ENCODE assay signal across 25 cellular contexts in the genomic region with DNA sequence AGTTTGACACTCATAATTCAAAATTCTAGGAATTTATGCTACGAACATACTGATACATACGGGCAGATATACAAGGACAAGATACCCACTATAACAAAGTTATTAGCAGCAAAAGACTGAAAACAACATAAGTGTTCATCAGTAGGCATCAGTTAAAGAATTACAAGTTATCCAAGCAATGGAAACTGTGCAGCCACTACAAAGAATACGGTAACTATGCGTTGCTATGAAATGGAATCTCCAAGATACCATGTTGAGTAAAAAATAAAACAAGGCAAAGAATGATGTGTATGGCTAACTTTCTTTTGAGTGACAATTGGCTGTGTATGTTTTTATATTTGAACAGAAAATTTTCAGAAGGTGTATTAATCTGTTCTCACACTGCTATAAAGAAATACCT.
DNase-seq lines count a peak whose midpoint lies in the region; ATAC-seq, FAIRE-seq and TF ChIP-seq lines count a peak whose summit lies in the region.
"Had no signal": no experiment of that assay in that cellular context is flagged by ENCODE, and none has a peak within 500 bp of the region (broad histone marks: within the 10 kb centered on the region; RNA-seq: fewer than 3 reads in every experiment).

No MANE protein-coding gene starts in this region.

- WGBS in A549 (ENCODE audit: missing lambda C conversion rate) = 71% methylated on average over 4 of the region's 4 CpGs

- no peak overlapping the region for H3K4me2 ChIP-seq in A549

- ATAC-seq in A549 = no peak
- no peak for ATAC-seq in stimulated activated naive B cell treated with anti-CD40 and anti-IgM and Interleukin-4, amounts not matched to agents 10 μg/mL and 1 μg/mL and 100 μg/mL, for 72 hours (replicated peaks)
- no peak for ATAC-seq in GM19351 (IDR thresholded peaks at IDR 0.05; ENCODE audit: unreplicated experiment)
- ATAC-seq: pancreas had no signal

- no peaks in the 10 kb centered on the region for H3K36me3 Mint-ChIP-seq in brain
- H3K36me3 Mint-ChIP-seq in stimulated activated naive B cell treated with anti-CD40 and anti-IgM and Interleukin-4, amounts not matched to agents 10 μg/mL and 1 μg/mL and 100 μg/mL, for 72 hours = no peaks in the 10 kb centered on the region
- H3K36me3 Mint-ChIP-seq: activated naive CD8-positive, alpha-beta T cell had no signal

- no peaks in the 10 kb centered on the region for H3K36me3 ChIP-seq in HUES48 (ENCODE audit: control insufficient read depth, insufficient read depth, low read length)
- H3K36me3 ChIP-seq: colonic mucosa, pancreas, thyroid gland had no signal

- no peak for TF ChIP-seq EP300 in A549 (IDR thresholded peaks at IDR 0.05)

- H3K27ac ChIP-seq in A549 (no peak overlapping the region), HUES48 (ENCODE audit: low read depth, low read length) (peak overlapping the region; percentile 76)
- H3K27ac ChIP-seq: C4-2B, colonic mucosa had no signal

- peak overlapping the region in 3 of 5 experiments; percentile 71 to 87 (median 81) for H3K27ac Mint-ChIP-seq in brain
- H3K27ac Mint-ChIP-seq in stimulated activated naive B cell treated with anti-CD40 and anti-IgM and Interleukin-4, amounts not matched to agents 10 μg/mL and 1 μg/mL and 100 μg/mL, for 72 hours = no peak overlapping the region
- H3K27ac Mint-ChIP-seq: activated naive CD8-positive, alpha-beta T cell; stimulated activated naive CD8-positive, alpha-beta T cell treated with anti-CD3 and anti-CD28 coated beads, Interleukin-15, Interleukin-2, amounts not matched to agents 100 ng/mL and 50 ng/mL, for 24 hours; T-helper 2 cell treated with Interferon-gamma antibody and Interleukin-4, amounts not matched to agents 5 μg/mL and 100 μg/mL, for 36 hours had no signal

- FAIRE-seq in A549 (lab: Jason Lieb, UNC) = no peak
- FAIRE-seq: HTR-8/SVneo, pancreas had no signal

- no peak for TF ChIP-seq RAD21 in A549 (conservative IDR thresholded peaks at IDR 0.05 in 1 of 2, IDR thresholded peaks at IDR 0.05 in 1 of 2)

- no peak for DNase-seq in A549 (ENCODE audit: low read depth in 1 of 2, low spot score in 1 of 2)
- peak; percentile 13 for DNase-seq in kidney glomerular epithelial cell (lab: John Stamatoyannopoulos, UW)
- DNase-seq in stimulated activated naive B cell treated with anti-CD40 and anti-IgM and Interleukin-4, amounts not matched to agents 10 μg/mL and 1 μg/mL and 100 μg/mL, for 72 hours = no peak
- DNase-seq in DMS53 treated with DMSO at 0.1 percent for 48 hours (lab: John Stamatoyannopoulos, UW; ENCODE audit: unreplicated experiment) = no peak
- DNase-seq in stimulated activated CD4-positive, alpha-beta T cell treated with anti-CD3 and anti-CD28 coated beads, Interleukin-2, amount 100 ng/mL, for 48 hours = no peak
- DNase-seq: activated CD4-positive, alpha-beta T cell treated with anti-CD3 and anti-CD28 coated beads, Interleukin-2, amount 50 U/mL, for 1 hour; colonic mucosa; DND-41; effector memory CD4-positive, alpha-beta T cell; erythroblast; H7; NCI-H1105; NCI-H2029 treated with DMSO at 0.1 percent for 48 hours; NCI-H345; pancreas; thyroid gland had no signal

- no peaks in the 10 kb centered on the region for H3K27me3 Mint-ChIP-seq in brain
- no peaks in the 10 kb centered on the region for H3K27me3 Mint-ChIP-seq in stimulated activated naive B cell treated with anti-CD40 and anti-IgM and Interleukin-4, amounts not matched to agents 10 μg/mL and 1 μg/mL and 100 μg/mL, for 72 hours
- H3K27me3 Mint-ChIP-seq: stimulated activated naive CD8-positive, alpha-beta T cell treated with anti-CD3 and anti-CD28 coated beads, Interleukin-15, Interleukin-2, amounts not matched to agents 100 ng/mL and 50 ng/mL, for 24 hours had no signal

- TF ChIP-seq CTCF in A549 (IDR thresholded peaks at IDR 0.05) (no peak), brain (conservative IDR thresholded peaks at IDR 0.05) (no peak)

- peaks cover 31% of the 10 kb centered on the region for H3K4me1 Mint-ChIP-seq in brain
- H3K4me1 Mint-ChIP-seq in stimulated activated naive B cell treated with anti-CD40 and anti-IgM and Interleukin-4, amounts not matched to agents 10 μg/mL and 1 μg/mL and 100 μg/mL, for 72 hours = peaks cover 0 to 1% of the 10 kb centered on the region in 2 donors

- no peaks in the 10 kb centered on the region for H3K27me3 ChIP-seq in HUES48 (ENCODE audit: control insufficient read depth, insufficient read depth, low read length)
- H3K27me3 ChIP-seq: colonic mucosa, pancreas, thyroid gland had no signal

- H3K4me1 ChIP-seq in A549 (no peaks in the 10 kb centered on the region), HUES48 (ENCODE audit: control insufficient read depth, insufficient read depth, low read length) (peaks cover 26% of the 10 kb centered on the region)
- H3K4me1 ChIP-seq: colonic mucosa, pancreas had no signal

- peak overlapping the region in 1 of 5 experiments; percentile 13 for H3K4me3 Mint-ChIP-seq in brain
- H3K4me3 Mint-ChIP-seq in stimulated activated naive B cell treated with anti-CD40 and anti-IgM and Interleukin-4, amounts not matched to agents 10 μg/mL and 1 μg/mL and 100 μg/mL, for 72 hours = no peak overlapping the region
- H3K4me3 Mint-ChIP-seq: activated naive CD8-positive, alpha-beta T cell; stimulated activated naive CD8-positive, alpha-beta T cell treated with anti-CD3 and anti-CD28 coated beads, Interleukin-15, Interleukin-2, amounts not matched to agents 100 ng/mL and 50 ng/mL, for 24 hours; T-helper 2 cell treated with Interferon-gamma antibody and Interleukin-4, amounts not matched to agents 5 μg/mL and 100 μg/mL, for 36 hours had no signal

- no peak overlapping the region for H3K9ac ChIP-seq in HUES48 (ENCODE audit: low read depth, low read length)

- CTCF ChIA-PET in A549 (lab: Yijun Ruan, JAX) = no interaction called here

- H3K9me3 ChIP-seq in A549 = no peaks in the 10 kb centered on the region
- H3K9me3 ChIP-seq in HUES48 (ENCODE audit: control insufficient read depth, insufficient read depth, low read length) = no peaks in the 10 kb centered on the region
- H3K9me3 ChIP-seq: colonic mucosa, pancreas, thyroid gland had no signal

- POLR2A ChIA-PET in A549 (lab: Yijun Ruan, JAX) = no interaction called here

- TF ChIP-seq POLR2A in A549 (IDR thresholded peaks at IDR 0.05; ENCODE audit: low read length) = no peak

- H3K4me3 ChIP-seq in A549 = no peak overlapping the region
- H3K4me3 ChIP-seq in HUES48 (ENCODE audit: low read depth, low read length) = no peak overlapping the region
- H3K4me3 ChIP-seq: colonic mucosa, lung, pancreas, thyroid gland had no signal

- peaks cover 0 to 4% (median 0%) of the 10 kb centered on the region in 5 experiments for H3K9me3 Mint-ChIP-seq in brain
- H3K9me3 Mint-ChIP-seq in stimulated activated naive B cell treated with anti-CD40 and anti-IgM and Interleukin-4, amounts not matched to agents 10 μg/mL and 1 μg/mL and 100 μg/mL, for 72 hours = peaks cover 0 to 4% of the 10 kb centered on the region in 2 donors
- H3K9me3 Mint-ChIP-seq: T-helper 2 cell treated with Interferon-gamma antibody and Interleukin-4, amounts not matched to agents 5 μg/mL and 100 μg/mL, for 36 hours had no signal

TF ChIP-seq in A549, 52 proteins besides CTCF, POLR2A, EP300 and RAD21:
- TF ChIP-seq RFX5 (IDR thresholded peaks at IDR 0.05) (peak; percentile 38; the same call in 1 of the 2 replicates), RARB (CRISPR knock-in tag; IDR thresholded peaks at IDR 0.05) (no peak)
